Comparison of ENCODE assay signal across 30 cellular contexts in the genomic region with DNA sequence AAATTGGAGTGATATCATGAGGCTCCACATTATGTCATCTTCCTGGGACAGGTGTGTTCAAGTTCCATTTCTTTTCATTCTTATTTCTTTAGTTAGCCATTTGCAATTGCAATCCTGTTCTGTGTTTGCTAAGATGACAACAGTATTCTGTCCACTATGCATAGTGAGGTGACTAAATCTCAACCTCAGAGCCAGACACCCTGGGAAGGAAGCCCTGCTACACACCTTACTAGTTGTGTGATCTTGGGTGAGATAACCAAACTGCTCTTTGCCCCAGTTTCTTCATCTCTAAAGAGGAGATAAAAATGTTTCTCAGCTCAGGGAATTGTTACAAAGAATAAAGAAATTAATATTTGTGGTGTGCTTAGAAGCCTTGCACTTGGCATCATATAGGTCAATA.
"Had no signal": no experiment of that assay in that cellular context is flagged by ENCODE, and none has a peak within 500 bp of the region (broad histone marks: within the 10 kb centered on the region; RNA-seq: fewer than 3 reads in every experiment).

No MANE protein-coding gene starts in this region.

- H3K4me1 Mint-ChIP-seq: activated CD4-positive, alpha-beta T cell treated with anti-CD3 and anti-CD28 coated beads for 36 hours; activated CD4-positive, alpha-beta T cell treated with anti-CD3 and anti-CD28 coated beads, Interleukin-2, amount 10 ng/mL, durations not matched to agents 24 days and 14 days; activated CD8-positive, alpha-beta memory T cell treated with anti-CD3 and anti-CD28 coated beads, Interleukin-2, amount 10 ng/mL, durations not matched to agents 7 days and 5 days; activated naive CD4-positive, alpha-beta T cell treated with anti-CD3 and anti-CD28 coated beads, Interleukin-2, amount 10 ng/mL, durations not matched to agents 7 days and 5 days; activated naive CD8-positive, alpha-beta T cell treated with anti-CD3 and anti-CD28 coated beads, Interleukin-2, amount 10 ng/mL, durations not matched to agents 7 days and 5 days; brain had no signal

- H3K9me3 Mint-ChIP-seq: activated CD4-positive, alpha-beta memory T cell treated with anti-CD3 and anti-CD28 coated beads for 36 hours; activated CD4-positive, alpha-beta T cell treated with anti-CD3 and anti-CD28 coated beads, Interleukin-2, amount 10 ng/mL, durations not matched to agents 24 days and 14 days; activated naive CD4-positive, alpha-beta T cell treated with anti-CD3 and anti-CD28 coated beads, Interleukin-2, amount 10 ng/mL, durations not matched to agents 7 days and 5 days; activated naive CD4-positive, alpha-beta T cell treated with anti-CD3 and anti-CD28 coated beads, Interleukin-2, amount 50 U/mL, for 72 hours; activated naive CD8-positive, alpha-beta T cell treated with anti-CD3 and anti-CD28 coated beads, Interleukin-2, amount 10 ng/mL, durations not matched to agents 7 days and 5 days; activated T-helper 1 cell treated with anti-CD3 and anti-CD28 coated beads, Interleukin-12 subunit alpha, Interleukin-12 subunit beta, Interleukin-2, Interleukin-4 antibody, amounts not matched to agents 30 ng/mL and 10 ng/mL and 1 ng/mL, durations not matched to agents 14 hours and 24 hours and 36 hours; activated T-helper 2 cell treated with anti-CD3 and anti-CD28 coated beads, Interferon-gamma antibody, Interleukin-2, Interleukin-4, amounts not matched to agents 10 μg/mL and 5 μg/mL and 100 μg/mL, durations not matched to agents 14 hours and 24 hours and 36 hours; dendritic cell treated with granulocyte-macrophage colony-stimulating factor and Interleukin-4, amounts not matched to agents 40 ng/mL and 50 ng/mL, for 4 days had no signal

- H3K36me3 ChIP-seq: ascending aorta, breast epithelium, cardiac muscle cell, esophagus squamous epithelium, gastroesophageal sphincter had no signal

- H3K27me3 ChIP-seq: ascending aorta, breast epithelium, cardiac muscle cell, dorsolateral prefrontal cortex, esophagus squamous epithelium, gastroesophageal sphincter had no signal

- H3K36me3 Mint-ChIP-seq: activated CD4-positive, alpha-beta memory T cell treated with anti-CD3 and anti-CD28 coated beads for 36 hours; activated CD8-positive, alpha-beta memory T cell treated with anti-CD3 and anti-CD28 coated beads, Interleukin-2, amount 10 ng/mL, durations not matched to agents 7 days and 5 days; activated naive CD4-positive, alpha-beta T cell treated with anti-CD3 and anti-CD28 coated beads, Interleukin-2, amount 10 ng/mL, durations not matched to agents 7 days and 5 days; activated naive CD4-positive, alpha-beta T cell treated with anti-CD3 and anti-CD28 coated beads, Interleukin-2, amount 50 U/mL, for 72 hours; activated naive CD8-positive, alpha-beta T cell treated with anti-CD3 and anti-CD28 coated beads, Interleukin-2, amount 10 ng/mL, durations not matched to agents 7 days and 5 days; brain had no signal

- H3K27ac ChIP-seq: ascending aorta, breast epithelium, cardiac muscle cell, coronary artery, dorsolateral prefrontal cortex, epithelial cell of prostate, esophagus squamous epithelium, gastroesophageal sphincter had no signal

- H3K27me3 Mint-ChIP-seq: activated CD4-positive, alpha-beta memory T cell treated with anti-CD3 and anti-CD28 coated beads for 36 hours; activated CD4-positive, alpha-beta T cell treated with anti-CD3 and anti-CD28 coated beads for 36 hours; brain had no signal

- H3K4me3 ChIP-seq: ascending aorta, breast epithelium, cardiac muscle cell, coronary artery, dorsolateral prefrontal cortex, esophagus squamous epithelium, gastroesophageal sphincter had no signal

- H3K27ac Mint-ChIP-seq: activated CD4-positive, alpha-beta memory T cell treated with anti-CD3 and anti-CD28 coated beads for 36 hours; activated CD4-positive, alpha-beta T cell treated with anti-CD3 and anti-CD28 coated beads for 36 hours; activated CD4-positive, alpha-beta T cell treated with anti-CD3 and anti-CD28 coated beads, Interleukin-2, amount 10 ng/mL, durations not matched to agents 24 days and 14 days; activated CD8-positive, alpha-beta memory T cell treated with anti-CD3 and anti-CD28 coated beads, Interleukin-2, amount 10 ng/mL, durations not matched to agents 7 days and 5 days; activated CD8-positive, alpha-beta T cell treated with anti-CD3 and anti-CD28 coated beads, Interleukin-2, amount 10 ng/mL, durations not matched to agents 7 days and 5 days; activated naive CD4-positive, alpha-beta T cell treated with anti-CD3 and anti-CD28 coated beads, Interleukin-2, amount 10 ng/mL, durations not matched to agents 7 days and 5 days; activated naive CD4-positive, alpha-beta T cell treated with anti-CD3 and anti-CD28 coated beads, Interleukin-2, amount 50 U/mL, for 72 hours; activated naive CD8-positive, alpha-beta T cell treated with anti-CD3 and anti-CD28 coated beads, Interleukin-2, amount 10 ng/mL, durations not matched to agents 7 days and 5 days; activated T-helper 1 cell treated with anti-CD3 and anti-CD28 coated beads, Interleukin-12 subunit alpha, Interleukin-12 subunit beta, Interleukin-2, Interleukin-4 antibody, amounts not matched to agents 30 ng/mL and 10 ng/mL and 1 ng/mL, durations not matched to agents 14 hours and 24 hours and 36 hours; activated T-helper 2 cell treated with anti-CD3 and anti-CD28 coated beads, Interferon-gamma antibody, Interleukin-2, Interleukin-4, amounts not matched to agents 10 μg/mL and 5 μg/mL and 100 μg/mL, durations not matched to agents 14 hours and 24 hours and 36 hours; dendritic cell treated with granulocyte-macrophage colony-stimulating factor and Interleukin-4, amounts not matched to agents 40 ng/mL and 50 ng/mL, for 4 days had no signal

- H3K4me1 ChIP-seq: ascending aorta, breast epithelium, esophagus squamous epithelium, gastroesophageal sphincter had no signal

- DNase-seq: activated CD4-positive, alpha-beta memory T cell treated with anti-CD3 and anti-CD28 coated beads for 36 hours; activated CD4-positive, alpha-beta T cell treated with anti-CD3 and anti-CD28 coated beads for 36 hours; activated CD4-positive, alpha-beta T cell treated with anti-CD3 and anti-CD28 coated beads, Interleukin-2, amount 10 ng/mL, durations not matched to agents 24 days and 14 days; activated CD4-positive, CD25-positive, alpha-beta regulatory T cell; activated CD4-positive, CD25-positive, alpha-beta regulatory T cell treated with anti-CD3 and anti-CD28 coated beads, Interleukin-2, amount 50 U/mL, for 72 hours; activated CD8-positive, alpha-beta memory T cell treated with anti-CD3 and anti-CD28 coated beads, Interleukin-2, amount 10 ng/mL, durations not matched to agents 7 days and 5 days; activated CD8-positive, alpha-beta memory T cell treated with anti-CD3 and anti-CD28 coated beads, Interleukin-2, amount 50 U/mL, for 4 hours; activated CD8-positive, alpha-beta T cell treated with anti-CD3 and anti-CD28 coated beads, Interleukin-2, amount 10 ng/mL, durations not matched to agents 7 days and 5 days; activated effector memory CD4-positive, alpha-beta T cell treated with anti-CD3 and anti-CD28 coated beads, Interleukin-2, amount 50 U/mL, for 16 hours; activated naive CD4-positive, alpha-beta T cell treated with anti-CD3 and anti-CD28 coated beads, Interleukin-2, amount 10 ng/mL, durations not matched to agents 7 days and 5 days; activated naive CD8-positive, alpha-beta T cell treated with anti-CD3 and anti-CD28 coated beads, Interleukin-2, amount 10 ng/mL, durations not matched to agents 7 days and 5 days; activated T-cell treated with anti-CD3 and anti-CD28 coated beads, Interleukin-2, amount 50 U/mL, for 1 hour; activated T-cell treated with anti-CD3 and anti-CD28 coated beads, Interleukin-2, amount 50 U/mL, for 48 hours; central memory CD4-positive, alpha-beta T cell; cerebellar nuclear complex; dorsolateral prefrontal cortex; effector memory CD4-positive, alpha-beta T cell; esophagus squamous epithelium; foreskin melanocyte had no signal

- ATAC-seq: activated CD4-positive, alpha-beta T cell treated with anti-CD3 and anti-CD28 coated beads for 36 hours; activated CD8-positive, alpha-beta memory T cell treated with anti-CD3 and anti-CD28 coated beads, Interleukin-2, amount 10 ng/mL, durations not matched to agents 7 days and 5 days; activated CD8-positive, alpha-beta T cell treated with anti-CD3 and anti-CD28 coated beads, Interleukin-2, amount 10 ng/mL, durations not matched to agents 7 days and 5 days; activated naive CD4-positive, alpha-beta T cell treated with anti-CD3 and anti-CD28 coated beads, Interleukin-2, amount 50 U/mL, for 72 hours; gastroesophageal sphincter had no signal

- H3K9me3 ChIP-seq: breast epithelium, esophagus squamous epithelium had no signal

- H3K4me3 Mint-ChIP-seq: activated CD4-positive, alpha-beta memory T cell treated with anti-CD3 and anti-CD28 coated beads for 36 hours; activated CD4-positive, alpha-beta T cell treated with anti-CD3 and anti-CD28 coated beads for 36 hours; activated CD4-positive, alpha-beta T cell treated with anti-CD3 and anti-CD28 coated beads, Interleukin-2, amount 10 ng/mL, durations not matched to agents 24 days and 14 days; activated CD8-positive, alpha-beta memory T cell treated with anti-CD3 and anti-CD28 coated beads, Interleukin-2, amount 10 ng/mL, durations not matched to agents 7 days and 5 days; activated CD8-positive, alpha-beta T cell treated with anti-CD3 and anti-CD28 coated beads, Interleukin-2, amount 10 ng/mL, durations not matched to agents 7 days and 5 days; activated naive CD4-positive, alpha-beta T cell treated with anti-CD3 and anti-CD28 coated beads, Interleukin-2, amount 10 ng/mL, durations not matched to agents 7 days and 5 days; activated naive CD8-positive, alpha-beta T cell treated with anti-CD3 and anti-CD28 coated beads, Interleukin-2, amount 10 ng/mL, durations not matched to agents 7 days and 5 days; activated T-helper 1 cell treated with anti-CD3 and anti-CD28 coated beads, Interleukin-12 subunit alpha, Interleukin-12 subunit beta, Interleukin-2, Interleukin-4 antibody, amounts not matched to agents 30 ng/mL and 10 ng/mL and 1 ng/mL, durations not matched to agents 14 hours and 24 hours and 36 hours; brain; dendritic cell treated with granulocyte-macrophage colony-stimulating factor and Interleukin-4, amounts not matched to agents 40 ng/mL and 50 ng/mL, for 4 days had no signal
